Comparison of ENCODE assay signal across 8 cellular contexts in the genomic region with DNA sequence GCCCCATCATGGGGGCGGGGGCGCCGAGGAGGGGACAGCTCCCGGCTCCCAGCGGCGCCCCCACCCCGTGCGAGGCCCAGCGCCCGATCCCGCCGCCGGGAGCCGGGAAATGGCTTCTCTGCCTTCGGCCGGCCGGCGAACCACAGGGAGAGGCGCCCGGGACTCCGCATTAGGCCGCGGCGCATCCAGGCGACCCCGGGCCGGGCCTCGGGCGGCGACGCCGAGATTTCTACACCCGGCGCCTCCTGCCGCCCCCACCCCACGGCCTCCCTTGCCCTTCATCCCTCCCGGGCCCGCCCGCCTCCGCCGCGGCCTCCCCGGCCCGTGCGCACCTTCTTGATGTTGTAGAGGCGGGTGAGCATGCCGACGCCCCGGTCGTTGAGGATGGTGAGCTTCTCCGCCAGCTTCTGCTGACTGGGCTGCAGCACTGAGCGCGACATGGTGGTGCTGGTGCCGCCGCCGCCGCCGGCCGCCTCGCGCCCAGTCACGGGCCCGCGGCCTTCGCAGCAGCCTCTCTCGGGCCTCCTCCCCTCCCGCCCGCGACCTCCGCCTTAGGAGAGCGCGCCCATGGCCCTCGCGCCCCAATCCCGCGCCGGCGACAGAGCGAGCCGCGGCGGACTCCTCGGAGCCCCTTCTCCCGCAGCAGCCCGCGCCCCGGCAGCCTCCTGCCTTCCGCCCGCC. TPM values are rescaled to one million over a fixed set of nuclear protein-coding genes. Genes with fewer than 3 reads are reported as not detected.
A peak's percentile ranks its signal among the peaks of the same experiment; 100 is the strongest.
DNase-seq lines count a peak whose midpoint lies in the region; ATAC-seq lines count a peak whose summit lies in the region.

No MANE protein-coding gene starts in this region.

- H3K4me3 ChIP-seq in CD4-positive, alpha-beta memory T cell (ENCODE audit: low read length in 2 of 2): peak overlapping the region in 1 of 2 donors; percentile 41

- ATAC-seq in GM19043 (IDR thresholded peaks at IDR 0.05; ENCODE audit: low read depth, unreplicated experiment) (peak; percentile 33), HG03175 (IDR thresholded peaks at IDR 0.05; ENCODE audit: unreplicated experiment) (peak; percentile 48), left colon (peak; percentile 67)

- peak overlapping the region in 2 of 7 donors; percentile 23 to 57 for H3K27ac Mint-ChIP-seq in CD4-positive, alpha-beta memory T cell

- CTCF ChIA-PET in CD4-positive, alpha-beta memory T cell (lab: Charles Lee; ENCODE audit: partially characterized antibody): interaction anchor here (0.6 to 1.5 kb wide), 5 partner anchors 11 to 87 kb away, joined by 3 to 4 read pairs (median 3); partner anchors contain the start of gene NUP35

- H3K9me3 ChIP-seq in CD4-positive, alpha-beta memory T cell (ENCODE audit: control insufficient read depth in 1 of 2, low read length in 2 of 2): no peaks in the 10 kb centered on the region

- peak overlapping the region; percentile 30 to 85 (median 70) for H3K4me3 Mint-ChIP-seq in CD4-positive, alpha-beta memory T cell

- no peaks in the 10 kb centered on the region for H3K36me3 ChIP-seq in CD4-positive, alpha-beta memory T cell (ENCODE audit: insufficient read depth, low read length)

- H3K27me3 Mint-ChIP-seq in CD4-positive, alpha-beta memory T cell: peaks cover 17 to 22% of the 10 kb centered on the region in 2 donors

- H3K4me1 Mint-ChIP-seq in CD4-positive, alpha-beta memory T cell: peaks cover 26 to 38% (median 32%) of the 10 kb centered on the region in 4 donors

- peaks cover 10% of the 10 kb centered on the region for H3K27me3 ChIP-seq in CD4-positive, alpha-beta memory T cell (ENCODE audit: insufficient read depth, low read length)

- H3K27ac ChIP-seq in CD4-positive, alpha-beta memory T cell (ENCODE audit: low read depth, low read length): no peak overlapping the region

- DNase-seq in CD4-positive, alpha-beta memory T cell: peak in 1 of 5 donors; percentile 68
- peak; percentile 0 for DNase-seq in T-helper 22 cell (ENCODE audit: low read depth)
- DNase-seq in cerebellum (ENCODE audit: low spot score): peak; percentile 47
- peak; percentile 38 to 63 for DNase-seq in left colon
- peak; percentile 23 to 28 for DNase-seq in stimulated activated CD4-positive, alpha-beta T cell treated with anti-CD3 and anti-CD28 coated beads, Interleukin-1b, Interleukin-23, amount 100 ng/mL, for 4 hours (ENCODE audit: low read depth in 2 of 2)
- no peak for DNase-seq in mesenteric fat pad (ENCODE audit: low spot score)

- peaks cover 37% of the 10 kb centered on the region for H3K4me1 ChIP-seq in CD4-positive, alpha-beta memory T cell (ENCODE audit: insufficient read depth, low read length)

- peaks cover 0 to 1% (median 0%) of the 10 kb centered on the region in 8 donors for H3K9me3 Mint-ChIP-seq in CD4-positive, alpha-beta memory T cell

- intact Hi-C loops in CD4-positive, alpha-beta memory T cell (cut with micrococcal nuclease): loop anchor here (1.0 to 5.0 kb wide), 5 partner anchors 41 to 1145 kb away; partner anchors contain the start of genes DNAJC10, DUSP19, ITPRID2 and NUP35
- intact Hi-C loops in left colon (cut with DNase I, micrococcal nuclease): no loop called here

- POLR2A ChIA-PET in CD4-positive, alpha-beta memory T cell (lab: Charles Lee; ENCODE audit: partially characterized antibody): interaction anchor here (1.1 to 1.3 kb wide), 3 partner anchors 41 to 322 kb away, joined by 3 to 11 read pairs (median 4); partner anchors contain the start of genes DNAJC10, DUSP19 and NUP35

- H3K36me3 Mint-ChIP-seq in CD4-positive, alpha-beta memory T cell: no peaks in the 10 kb centered on the region

RNA-seq across cellular contexts. Expression of gene NCKAP1, which starts 0.5 kb away (rescaled TPM):
- total RNA-seq in CD4-positive, alpha-beta memory T cell: 1 to 10 TPM; 4.9 to 6.3 TPM
- 1 to 10 TPM in 1 of 2 donors, under 1 TPM in 1; 0.24 to 1.5 TPM for polyA plus RNA-seq in CD4-positive, alpha-beta memory T cell
- total RNA-seq in cerebellum (162 TPM), left colon (100 to 1,000 TPM; 108 to 119 TPM), mesenteric fat pad (127 TPM)

RNA-seq across cellular contexts. Expression of gene DUSP19, which starts 40.7 kb away (rescaled TPM):
- total RNA-seq in CD4-positive, alpha-beta memory T cell: 1 to 10 TPM; 3.3 to 3.7 TPM
- 1 to 10 TPM in 1 of 2 donors, under 1 TPM in 1; 0.49 to 1.4 TPM for polyA plus RNA-seq in CD4-positive, alpha-beta memory T cell
- total RNA-seq in cerebellum (5.9 TPM), left colon (1 to 10 TPM; 1.0 to 2.4 TPM), mesenteric fat pad (0.67 TPM)

Comparison
In these comparisons a context has a peak if more than half of its experiments do, and no peak if none do; other contexts are left out.
1. RNA of gene NCKAP1, which starts 0.5 kb away (total RNA-seq): 162 TPM in cerebellum (single experiment), 127 TPM in mesenteric fat pad (single experiment) and 108 to 119 TPM in left colon; 4.9 to 6.3 TPM in CD4-positive, alpha-beta memory T cell; every median in the first group is over 10 times any median in the second.
2. Peak in every context shown above with its lines, with median percentiles within 50 percentile points of each other: ATAC-seq.